ENCODE assay signal across 1 cellular context in the genomic region with DNA sequence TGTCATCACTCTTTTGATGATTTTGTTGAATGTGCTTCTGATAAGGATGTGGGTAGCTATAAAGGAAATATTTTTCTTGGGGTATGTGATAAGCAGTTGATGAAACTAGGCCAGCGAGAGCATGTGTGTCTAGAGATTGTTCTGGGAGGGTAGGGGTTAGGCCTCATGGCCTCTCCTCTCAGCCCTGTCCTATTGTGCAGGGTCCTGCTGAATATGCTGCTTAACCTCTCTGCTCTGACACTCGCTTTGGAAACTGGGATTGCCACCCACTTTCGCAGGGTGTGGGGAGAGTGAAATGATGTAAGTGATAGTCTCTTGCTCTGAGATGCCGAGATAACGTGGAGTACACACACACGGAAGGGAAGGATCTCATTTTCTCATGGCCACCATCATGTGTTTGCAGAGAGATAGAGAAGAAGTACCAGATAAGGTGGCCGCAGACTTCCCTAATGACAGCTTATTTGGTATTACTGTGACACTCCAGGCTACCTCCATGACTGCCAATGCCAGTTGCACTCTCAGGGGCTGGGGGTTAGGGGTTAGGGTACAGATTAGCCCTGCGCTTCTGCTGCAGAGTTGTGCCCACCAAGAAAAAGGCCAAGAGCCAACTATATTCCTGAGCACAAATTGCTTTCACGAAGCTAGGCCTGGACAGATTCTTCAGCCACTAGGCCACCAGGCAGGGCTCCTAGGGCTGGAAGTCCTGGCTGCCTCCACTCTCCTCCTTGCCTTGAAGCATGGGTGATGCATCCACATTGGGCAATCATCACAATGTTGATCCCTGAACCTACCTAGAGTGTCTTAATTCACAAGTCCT.
TF ChIP-seq lines count a peak whose summit lies in the region.

No MANE protein-coding gene starts in this region.

TF ChIP-seq in K562, 482 proteins besides CTCF, POLR2A, EP300 and RAD21 (continued from another document and continues in another):
- TF ChIP-seq, protein P1, sequence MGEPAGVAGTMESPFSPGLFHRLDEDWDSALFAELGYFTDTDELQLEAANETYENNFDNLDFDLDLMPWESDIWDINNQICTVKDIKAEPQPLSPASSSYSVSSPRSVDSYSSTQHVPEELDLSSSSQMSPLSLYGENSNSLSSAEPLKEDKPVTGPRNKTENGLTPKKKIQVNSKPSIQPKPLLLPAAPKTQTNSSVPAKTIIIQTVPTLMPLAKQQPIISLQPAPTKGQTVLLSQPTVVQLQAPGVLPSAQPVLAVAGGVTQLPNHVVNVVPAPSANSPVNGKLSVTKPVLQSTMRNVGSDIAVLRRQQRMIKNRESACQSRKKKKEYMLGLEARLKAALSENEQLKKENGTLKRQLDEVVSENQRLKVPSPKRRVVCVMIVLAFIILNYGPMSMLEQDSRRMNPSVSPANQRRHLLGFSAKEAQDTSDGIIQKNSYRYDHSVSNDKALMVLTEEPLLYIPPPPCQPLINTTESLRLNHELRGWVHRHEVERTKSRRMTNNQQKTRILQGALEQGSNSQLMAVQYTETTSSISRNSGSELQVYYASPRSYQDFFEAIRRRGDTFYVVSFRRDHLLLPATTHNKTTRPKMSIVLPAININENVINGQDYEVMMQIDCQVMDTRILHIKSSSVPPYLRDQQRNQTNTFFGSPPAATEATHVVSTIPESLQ (CRISPR knock-in tag; IDR thresholded peaks at IDR 0.05), result peak; percentile 80; the same call in 1 of the 2 replicates
- TF ChIP-seq PCBP1 (IDR thresholded peaks at IDR 0.05; ENCODE audit: low read depth, low read length, poor library complexity, severe bottlenecking) (no peak), PURB (CRISPR knock-in tag; IDR thresholded peaks at IDR 0.05; ENCODE audit: low read depth) (no peak), RBM25 (IDR thresholded peaks at IDR 0.05; ENCODE audit: low read depth, low read length, severe bottlenecking) (no peak), POLR2AphosphoS2 (IDR thresholded peaks at IDR 0.05; ENCODE audit: low read length) (no peak), BACH1 (tag; IDR thresholded peaks at IDR 0.05) (peak; percentile 62; the same call in 1 of the 2 replicates), ZNF551 (CRISPR knock-in tag; IDR thresholded peaks at IDR 0.05) (no peak), XRCC4 (IDR thresholded peaks at IDR 0.05; ENCODE audit: extremely low read depth, insufficient read depth, insufficient read length) (no peak), MED1 (CRISPR knock-in tag; IDR thresholded peaks at IDR 0.05; ENCODE audit: borderline replicate concordance) (no peak), RBM15 (IDR thresholded peaks at IDR 0.05; ENCODE audit: insufficient read depth, low read length) (no peak), SIN3B (IDR thresholded peaks at IDR 0.05; ENCODE audit: low read depth) (no peak), FOXM1 (IDR thresholded peaks at IDR 0.05; ENCODE audit: low read depth) (peak; percentile 91), FOXM1 (CRISPR knock-in tag; IDR thresholded peaks at IDR 0.05; ENCODE audit: low read depth) (no peak; the same call in 1 of the 2 replicates), DNMT1 (IDR thresholded peaks at IDR 0.05) (no peak), NRF1 (conservative IDR thresholded peaks at IDR 0.05 in 1 of 2, IDR thresholded peaks at IDR 0.05 in 1 of 2) (peak; percentile 41 to 48), ZNF146 (CRISPR knock-in tag; IDR thresholded peaks at IDR 0.05; ENCODE audit: unreplicated experiment) (no peak), ETV5 (CRISPR knock-in tag; IDR thresholded peaks at IDR 0.05; ENCODE audit: low read depth) (peak; percentile 95), KLF13 (tag; IDR thresholded peaks at IDR 0.05; ENCODE audit: borderline replicate concordance, low read depth) (no peak)
- TF ChIP-seq, protein P2, sequence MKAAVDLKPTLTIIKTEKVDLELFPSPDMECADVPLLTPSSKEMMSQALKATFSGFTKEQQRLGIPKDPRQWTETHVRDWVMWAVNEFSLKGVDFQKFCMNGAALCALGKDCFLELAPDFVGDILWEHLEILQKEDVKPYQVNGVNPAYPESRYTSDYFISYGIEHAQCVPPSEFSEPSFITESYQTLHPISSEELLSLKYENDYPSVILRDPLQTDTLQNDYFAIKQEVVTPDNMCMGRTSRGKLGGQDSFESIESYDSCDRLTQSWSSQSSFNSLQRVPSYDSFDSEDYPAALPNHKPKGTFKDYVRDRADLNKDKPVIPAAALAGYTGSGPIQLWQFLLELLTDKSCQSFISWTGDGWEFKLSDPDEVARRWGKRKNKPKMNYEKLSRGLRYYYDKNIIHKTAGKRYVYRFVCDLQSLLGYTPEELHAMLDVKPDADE (conservative IDR thresholded peaks at IDR 0.05; ENCODE audit: control insufficient read depth, low read depth, low read length), result no peak
- TF ChIP-seq, protein P3, sequence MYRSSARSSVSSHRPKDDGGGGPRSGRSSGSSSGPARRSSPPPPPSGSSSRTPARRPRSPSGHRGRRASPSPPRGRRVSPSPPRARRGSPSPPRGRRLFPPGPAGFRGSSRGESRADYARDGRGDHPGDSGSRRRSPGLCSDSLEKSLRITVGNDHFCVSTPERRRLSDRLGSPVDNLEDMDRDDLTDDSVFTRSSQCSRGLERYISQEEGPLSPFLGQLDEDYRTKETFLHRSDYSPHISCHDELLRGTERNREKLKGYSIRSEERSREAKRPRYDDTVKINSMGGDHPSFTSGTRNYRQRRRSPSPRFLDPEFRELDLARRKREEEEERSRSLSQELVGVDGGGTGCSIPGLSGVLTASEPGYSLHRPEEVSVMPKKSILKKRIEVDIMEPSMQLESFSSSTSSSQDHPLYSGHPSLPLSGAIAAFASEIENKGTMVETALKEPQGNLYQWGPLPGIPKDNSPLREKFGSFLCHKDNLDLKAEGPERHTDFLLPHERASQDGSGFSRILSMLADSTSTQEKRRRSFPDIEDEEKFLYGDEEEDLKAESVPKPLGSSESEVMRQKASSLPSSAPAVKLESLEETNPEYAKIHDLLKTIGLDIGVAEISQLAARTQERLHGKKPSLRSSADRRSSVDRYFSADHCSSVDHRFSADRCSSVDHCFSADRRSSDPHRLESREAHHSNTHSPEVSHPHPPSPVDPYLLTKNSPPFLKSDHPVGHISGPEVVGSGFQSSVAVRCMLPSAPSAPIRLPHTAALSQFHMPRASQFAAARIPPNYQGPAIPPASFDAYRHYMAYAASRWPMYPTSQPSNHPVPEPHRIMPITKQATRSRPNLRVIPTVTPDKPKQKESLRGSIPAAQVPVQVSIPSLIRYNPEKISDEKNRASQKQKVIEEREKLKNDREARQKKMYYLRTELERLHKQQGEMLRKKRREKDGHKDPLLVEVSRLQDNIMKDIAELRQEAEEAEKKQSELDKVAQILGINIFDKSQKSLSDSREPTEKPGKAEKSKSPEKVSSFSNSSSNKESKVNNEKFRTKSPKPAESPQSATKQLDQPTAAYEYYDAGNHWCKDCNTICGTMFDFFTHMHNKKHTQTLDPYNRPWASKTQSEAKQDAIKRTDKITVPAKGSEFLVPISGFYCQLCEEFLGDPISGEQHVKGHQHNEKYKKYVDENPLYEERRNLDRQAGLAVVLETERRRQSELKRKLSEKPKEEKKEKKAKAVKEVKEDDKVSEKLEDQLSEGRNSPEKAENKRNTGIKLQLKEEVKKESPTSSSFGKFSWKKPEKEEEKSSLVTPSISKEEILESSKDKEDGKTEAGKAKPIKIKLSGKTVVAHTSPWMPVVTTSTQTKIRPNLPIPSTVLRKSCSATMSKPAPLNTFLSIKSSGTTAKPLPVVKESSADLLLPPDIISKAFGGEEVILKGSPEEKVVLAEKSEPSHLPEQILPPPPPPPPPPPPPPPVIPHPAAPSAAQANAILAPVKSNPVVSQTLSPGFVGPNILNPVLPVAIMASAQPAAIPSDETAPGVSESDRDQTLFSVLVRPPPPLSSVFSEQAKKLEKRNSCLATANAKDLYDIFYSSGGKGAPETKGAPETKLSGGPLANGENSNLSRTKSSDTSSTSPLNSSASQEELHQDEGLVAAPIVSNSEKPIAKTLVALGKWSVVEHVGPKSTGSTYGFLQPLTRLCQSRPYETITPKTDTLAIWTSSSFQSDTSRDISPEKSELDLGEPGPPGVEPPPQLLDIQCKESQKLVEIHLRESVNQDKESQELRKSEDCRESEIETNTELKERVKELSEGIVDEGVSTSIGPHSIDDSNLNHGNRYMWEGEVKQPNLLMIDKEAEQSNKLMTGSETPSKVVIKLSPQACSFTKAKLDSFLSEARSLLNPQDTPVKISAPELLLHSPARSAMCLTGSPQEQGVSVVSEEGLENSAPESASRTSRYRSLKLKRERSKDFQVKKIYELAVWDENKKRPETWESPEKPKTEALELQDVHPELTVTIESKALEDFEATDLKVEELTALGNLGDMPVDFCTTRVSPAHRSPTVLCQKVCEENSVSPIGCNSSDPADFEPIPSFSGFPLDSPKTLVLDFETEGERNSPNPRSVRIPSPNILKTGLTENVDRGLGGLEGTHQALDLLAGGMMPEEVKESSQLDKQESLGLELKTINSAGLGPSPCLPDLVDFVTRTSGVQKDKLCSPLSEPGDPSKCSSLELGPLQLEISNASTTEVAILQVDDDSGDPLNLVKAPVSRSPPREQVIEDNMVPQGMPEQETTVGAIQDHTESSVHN (IDR thresholded peaks at IDR 0.05; ENCODE audit: borderline replicate concordance in 1 of 2, low read depth in 1 of 2), result peak in 1 of 2 experiments; percentile 90; a peak in 2 of 4 replicates
- TF ChIP-seq, protein P4, sequence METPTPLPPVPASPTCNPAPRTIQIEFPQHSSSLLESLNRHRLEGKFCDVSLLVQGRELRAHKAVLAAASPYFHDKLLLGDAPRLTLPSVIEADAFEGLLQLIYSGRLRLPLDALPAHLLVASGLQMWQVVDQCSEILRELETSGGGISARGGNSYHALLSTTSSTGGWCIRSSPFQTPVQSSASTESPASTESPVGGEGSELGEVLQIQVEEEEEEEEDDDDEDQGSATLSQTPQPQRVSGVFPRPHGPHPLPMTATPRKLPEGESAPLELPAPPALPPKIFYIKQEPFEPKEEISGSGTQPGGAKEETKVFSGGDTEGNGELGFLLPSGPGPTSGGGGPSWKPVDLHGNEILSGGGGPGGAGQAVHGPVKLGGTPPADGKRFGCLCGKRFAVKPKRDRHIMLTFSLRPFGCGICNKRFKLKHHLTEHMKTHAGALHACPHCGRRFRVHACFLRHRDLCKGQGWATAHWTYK (CRISPR knock-in tag; IDR thresholded peaks at IDR 0.05), result peak; percentile 88; the same call in 1 of the 2 replicates
- TF ChIP-seq, protein P5, sequence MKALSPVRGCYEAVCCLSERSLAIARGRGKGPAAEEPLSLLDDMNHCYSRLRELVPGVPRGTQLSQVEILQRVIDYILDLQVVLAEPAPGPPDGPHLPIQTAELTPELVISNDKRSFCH (CRISPR knock-in tag; IDR thresholded peaks at IDR 0.05), result no peak
- TF ChIP-seq, protein P5 (tag; IDR thresholded peaks at IDR 0.05), result peak; percentile 86
- TF ChIP-seq, protein P6, sequence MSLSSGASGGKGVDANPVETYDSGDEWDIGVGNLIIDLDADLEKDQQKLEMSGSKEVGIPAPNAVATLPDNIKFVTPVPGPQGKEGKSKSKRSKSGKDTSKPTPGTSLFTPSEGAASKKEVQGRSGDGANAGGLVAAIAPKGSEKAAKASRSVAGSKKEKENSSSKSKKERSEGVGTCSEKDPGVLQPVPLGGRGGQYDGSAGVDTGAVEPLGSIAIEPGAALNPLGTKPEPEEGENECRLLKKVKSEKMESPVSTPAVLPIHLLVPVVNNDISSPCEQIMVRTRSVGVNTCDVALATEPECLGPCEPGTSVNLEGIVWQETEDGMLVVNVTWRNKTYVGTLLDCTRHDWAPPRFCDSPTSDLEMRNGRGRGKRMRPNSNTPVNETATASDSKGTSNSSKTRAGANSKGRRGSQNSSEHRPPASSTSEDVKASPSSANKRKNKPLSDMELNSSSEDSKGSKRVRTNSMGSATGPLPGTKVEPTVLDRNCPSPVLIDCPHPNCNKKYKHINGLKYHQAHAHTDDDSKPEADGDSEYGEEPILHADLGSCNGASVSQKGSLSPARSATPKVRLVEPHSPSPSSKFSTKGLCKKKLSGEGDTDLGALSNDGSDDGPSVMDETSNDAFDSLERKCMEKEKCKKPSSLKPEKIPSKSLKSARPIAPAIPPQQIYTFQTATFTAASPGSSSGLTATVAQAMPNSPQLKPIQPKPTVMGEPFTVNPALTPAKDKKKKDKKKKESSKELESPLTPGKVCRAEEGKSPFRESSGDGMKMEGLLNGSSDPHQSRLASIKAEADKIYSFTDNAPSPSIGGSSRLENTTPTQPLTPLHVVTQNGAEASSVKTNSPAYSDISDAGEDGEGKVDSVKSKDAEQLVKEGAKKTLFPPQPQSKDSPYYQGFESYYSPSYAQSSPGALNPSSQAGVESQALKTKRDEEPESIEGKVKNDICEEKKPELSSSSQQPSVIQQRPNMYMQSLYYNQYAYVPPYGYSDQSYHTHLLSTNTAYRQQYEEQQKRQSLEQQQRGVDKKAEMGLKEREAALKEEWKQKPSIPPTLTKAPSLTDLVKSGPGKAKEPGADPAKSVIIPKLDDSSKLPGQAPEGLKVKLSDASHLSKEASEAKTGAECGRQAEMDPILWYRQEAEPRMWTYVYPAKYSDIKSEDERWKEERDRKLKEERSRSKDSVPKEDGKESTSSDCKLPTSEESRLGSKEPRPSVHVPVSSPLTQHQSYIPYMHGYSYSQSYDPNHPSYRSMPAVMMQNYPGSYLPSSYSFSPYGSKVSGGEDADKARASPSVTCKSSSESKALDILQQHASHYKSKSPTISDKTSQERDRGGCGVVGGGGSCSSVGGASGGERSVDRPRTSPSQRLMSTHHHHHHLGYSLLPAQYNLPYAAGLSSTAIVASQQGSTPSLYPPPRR (CRISPR knock-in tag; IDR thresholded peaks at IDR 0.05; ENCODE audit: borderline replicate concordance), result peak; percentile 60; the same call in 1 of the 2 replicates
- TF ChIP-seq, protein P7, sequence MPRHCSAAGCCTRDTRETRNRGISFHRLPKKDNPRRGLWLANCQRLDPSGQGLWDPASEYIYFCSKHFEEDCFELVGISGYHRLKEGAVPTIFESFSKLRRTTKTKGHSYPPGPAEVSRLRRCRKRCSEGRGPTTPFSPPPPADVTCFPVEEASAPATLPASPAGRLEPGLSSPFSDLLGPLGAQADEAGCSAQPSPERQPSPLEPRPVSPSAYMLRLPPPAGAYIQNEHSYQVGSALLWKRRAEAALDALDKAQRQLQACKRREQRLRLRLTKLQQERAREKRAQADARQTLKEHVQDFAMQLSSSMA (CRISPR knock-in tag; IDR thresholded peaks at IDR 0.05), result no peak
- TF ChIP-seq, protein P8, sequence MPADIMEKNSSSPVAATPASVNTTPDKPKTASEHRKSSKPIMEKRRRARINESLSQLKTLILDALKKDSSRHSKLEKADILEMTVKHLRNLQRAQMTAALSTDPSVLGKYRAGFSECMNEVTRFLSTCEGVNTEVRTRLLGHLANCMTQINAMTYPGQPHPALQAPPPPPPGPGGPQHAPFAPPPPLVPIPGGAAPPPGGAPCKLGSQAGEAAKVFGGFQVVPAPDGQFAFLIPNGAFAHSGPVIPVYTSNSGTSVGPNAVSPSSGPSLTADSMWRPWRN (IDR thresholded peaks at IDR 0.05; ENCODE audit: low read depth), result peak; percentile 92
